Comparison of ENCODE assay signal across 37 cellular contexts in genomic region chr18:9421096-9421495, GRCh38.
"Had no signal": no experiment of that assay in that cellular context is flagged by ENCODE, and none has a peak within 500 bp of the region (broad histone marks: within the 10 kb centered on the region; RNA-seq: fewer than 3 reads in every experiment).

No MANE protein-coding gene starts in this region.

- H3K27me3 ChIP-seq: adrenal gland, body of pancreas, brain microvascular endothelial cell, breast epithelium had no signal

- H3K27me3 Mint-ChIP-seq: activated B cell treated with CpG ODN at 0.5 μM for 24 hours; activated CD4-positive, alpha-beta memory T cell treated with anti-CD3 and anti-CD28 coated beads for 36 hours; activated CD4-positive, alpha-beta T cell treated with anti-CD3 and anti-CD28 coated beads, Interleukin-2, amount 10 ng/mL, durations not matched to agents 24 days and 14 days; activated CD8-positive, alpha-beta T cell treated with anti-CD3 and anti-CD28 coated beads for 36 hours; activated naive CD8-positive, alpha-beta T cell treated with anti-CD3 and anti-CD28 coated beads for 36 hours; activated T-helper 17 cell treated with anti-CD3 and anti-CD28 coated beads, Interleukin-2, amount 50 U/mL, for 72 hours had no signal

- H3K4me1 Mint-ChIP-seq: activated CD4-positive, alpha-beta T cell treated with anti-CD3 and anti-CD28 coated beads, Interleukin-2, amount 10 ng/mL, durations not matched to agents 24 days and 14 days; activated naive CD8-positive, alpha-beta T cell treated with anti-CD3 and anti-CD28 coated beads for 36 hours; activated T-helper 17 cell treated with anti-CD3 and anti-CD28 coated beads, Interleukin-2, amount 50 U/mL, for 72 hours had no signal

- FAIRE-seq: astrocyte, TTC549 had no signal

- H3K4me3 ChIP-seq: adrenal gland, body of pancreas, breast epithelium had no signal

- H3K36me3 Mint-ChIP-seq: activated CD4-positive, alpha-beta memory T cell treated with anti-CD3 and anti-CD28 coated beads for 36 hours; activated naive CD4-positive, alpha-beta T cell treated with anti-CD3 and anti-CD28 coated beads, Interleukin-2, amount 50 U/mL, for 72 hours; activated naive CD8-positive, alpha-beta T cell treated with anti-CD3 and anti-CD28 coated beads for 36 hours had no signal

- H3K36me3 ChIP-seq: adrenal gland, brain microvascular endothelial cell, breast epithelium had no signal

- DNase-seq: activated B cell treated with CpG ODN at 0.5 μM for 24 hours; activated CD4-positive, alpha-beta memory T cell treated with anti-CD3 and anti-CD28 coated beads for 36 hours; activated CD4-positive, alpha-beta T cell treated with anti-CD3 and anti-CD28 coated beads for 4 hours; activated CD4-positive, alpha-beta T cell treated with anti-CD3 and anti-CD28 coated beads, Interleukin-2, amount 10 ng/mL, durations not matched to agents 24 days and 14 days; activated CD4-positive, alpha-beta T cell treated with anti-CD3 and anti-CD28 coated beads, Interleukin-2, amount 50 U/mL, for 1 hour; activated CD4-positive, alpha-beta T cell treated with anti-CD3 and anti-CD28 coated beads, Interleukin-2, amount 50 U/mL, for 4 hours; activated CD4-positive, CD25-positive, alpha-beta regulatory T cell treated with anti-CD3 and anti-CD28 coated beads, Interleukin-2, amount 50 U/mL, for 72 hours; activated CD8-positive, alpha-beta memory T cell treated with anti-CD3 and anti-CD28 coated beads, Interleukin-2, amount 50 U/mL, for 4 hours; activated CD8-positive, alpha-beta T cell treated with anti-CD3 and anti-CD28 coated beads for 36 hours; activated effector memory CD4-positive, alpha-beta T cell treated with anti-CD3 and anti-CD28 coated beads, Interleukin-2, amount 50 U/mL, for 16 hours; activated gamma-delta T cell treated with Interleukin-2 at 50 U/mL for 16 hours; activated naive CD4-positive, alpha-beta T cell; activated naive CD4-positive, alpha-beta T cell treated with anti-CD3 and anti-CD28 coated beads for 36 hours; activated naive CD4-positive, alpha-beta T cell treated with anti-CD3 and anti-CD28 coated beads, Interleukin-2, amount 50 U/mL, for 16 hours; activated naive CD8-positive, alpha-beta T cell treated with anti-CD3 and anti-CD28 coated beads for 36 hours; activated T-cell treated with anti-CD3 and anti-CD28 coated beads for 4 hours; activated T-cell treated with anti-CD3 and anti-CD28 coated beads, Interleukin-2, amount 50 U/mL, for 1 hour; activated T-cell treated with anti-CD3 and anti-CD28 coated beads, Interleukin-2, amount 50 U/mL, for 4 hours; activated T-cell treated with anti-CD3 and anti-CD28 coated beads, Interleukin-2, amount 50 U/mL, for 72 hours; adrenal gland; amniotic stem cell; aorta; body of pancreas; brain microvascular endothelial cell; central memory CD4-positive, alpha-beta T cell; T-helper 1 cell; T-helper 2 cell; T-helper 9 cell had no signal

- H3K9me3 ChIP-seq: adrenal gland, body of pancreas, breast epithelium had no signal

- H3K4me1 ChIP-seq: adrenal gland, body of pancreas had no signal

- H3K9me3 Mint-ChIP-seq: activated B cell treated with CpG ODN at 0.5 μM for 24 hours; activated CD4-positive, alpha-beta memory T cell treated with anti-CD3 and anti-CD28 coated beads for 36 hours; activated CD4-positive, alpha-beta T cell treated with anti-CD3 and anti-CD28 coated beads, Interleukin-2, amount 10 ng/mL, durations not matched to agents 24 days and 14 days; activated CD8-positive, alpha-beta T cell treated with anti-CD3 and anti-CD28 coated beads for 36 hours; activated naive CD4-positive, alpha-beta T cell treated with anti-CD3 and anti-CD28 coated beads for 36 hours; activated naive CD4-positive, alpha-beta T cell treated with anti-CD3 and anti-CD28 coated beads, Interleukin-2, amount 50 U/mL, for 72 hours; activated naive CD8-positive, alpha-beta T cell treated with anti-CD3 and anti-CD28 coated beads for 36 hours; activated T-cell treated with anti-CD3 and anti-CD28 coated beads, Interleukin-2, amount 50 U/mL, for 4 hours; activated T-cell treated with anti-CD3 and anti-CD28 coated beads, Interleukin-2, amount 50 U/mL, for 72 hours; activated T-helper 1 cell treated with anti-CD3 and anti-CD28 coated beads, Interleukin-12 subunit alpha, Interleukin-12 subunit beta, Interleukin-2, Interleukin-4 antibody, amounts not matched to agents 30 ng/mL and 10 ng/mL and 1 ng/mL, durations not matched to agents 14 hours and 24 hours and 36 hours; activated T-helper 17 cell treated with anti-CD3 and anti-CD28 coated beads, Interleukin-2, amount 50 U/mL, for 72 hours; T-helper 1 cell treated with Interleukin-12 subunit alpha and Interleukin-12 subunit beta and Interleukin-4 antibody, amounts not matched to agents 30 μg/mL and 1 μg/mL, for 36 hours; T-helper 2 cell treated with Interferon-gamma antibody and Interleukin-4, amounts not matched to agents 5 μg/mL and 100 μg/mL, for 36 hours had no signal

- H3K27ac Mint-ChIP-seq: activated B cell treated with CpG ODN at 0.5 μM for 24 hours; activated CD4-positive, alpha-beta memory T cell treated with anti-CD3 and anti-CD28 coated beads for 36 hours; activated CD4-positive, alpha-beta T cell treated with anti-CD3 and anti-CD28 coated beads, Interleukin-2, amount 10 ng/mL, durations not matched to agents 24 days and 14 days; activated CD8-positive, alpha-beta T cell treated with anti-CD3 and anti-CD28 coated beads for 36 hours; activated naive CD4-positive, alpha-beta T cell treated with anti-CD3 and anti-CD28 coated beads for 36 hours; activated naive CD4-positive, alpha-beta T cell treated with anti-CD3 and anti-CD28 coated beads, Interleukin-2, amount 50 U/mL, for 72 hours; activated naive CD8-positive, alpha-beta T cell treated with anti-CD3 and anti-CD28 coated beads for 36 hours; activated T-cell treated with anti-CD3 and anti-CD28 coated beads, Interleukin-2, amount 50 U/mL, for 72 hours; activated T-helper 1 cell treated with anti-CD3 and anti-CD28 coated beads, Interleukin-12 subunit alpha, Interleukin-12 subunit beta, Interleukin-2, Interleukin-4 antibody, amounts not matched to agents 30 ng/mL and 10 ng/mL and 1 ng/mL, durations not matched to agents 14 hours and 24 hours and 36 hours; activated T-helper 17 cell treated with anti-CD3 and anti-CD28 coated beads, Interleukin-2, amount 50 U/mL, for 72 hours; T-helper 1 cell treated with Interleukin-12 subunit alpha and Interleukin-12 subunit beta and Interleukin-4 antibody, amounts not matched to agents 30 μg/mL and 1 μg/mL, for 36 hours; T-helper 2 cell treated with Interferon-gamma antibody and Interleukin-4, amounts not matched to agents 5 μg/mL and 100 μg/mL, for 36 hours had no signal

- ATAC-seq: activated CD8-positive, alpha-beta T cell treated with anti-CD3 and anti-CD28 coated beads for 36 hours; activated naive CD4-positive, alpha-beta T cell treated with anti-CD3 and anti-CD28 coated beads, Interleukin-2, amount 50 U/mL, for 72 hours; activated T-cell treated with anti-CD3 and anti-CD28 coated beads, Interleukin-2, amount 50 U/mL, for 4 hours; activated T-cell treated with anti-CD3 and anti-CD28 coated beads, Interleukin-2, amount 50 U/mL, for 72 hours; activated T-helper 17 cell treated with anti-CD3 and anti-CD28 coated beads, Interleukin-2, amount 50 U/mL, for 72 hours; body of pancreas had no signal

- H3K4me3 Mint-ChIP-seq: activated B cell treated with CpG ODN at 0.5 μM for 24 hours; activated CD4-positive, alpha-beta memory T cell treated with anti-CD3 and anti-CD28 coated beads for 36 hours; activated CD4-positive, alpha-beta T cell treated with anti-CD3 and anti-CD28 coated beads, Interleukin-2, amount 10 ng/mL, durations not matched to agents 24 days and 14 days; activated CD8-positive, alpha-beta T cell treated with anti-CD3 and anti-CD28 coated beads for 36 hours; activated naive CD4-positive, alpha-beta T cell treated with anti-CD3 and anti-CD28 coated beads for 36 hours; activated naive CD8-positive, alpha-beta T cell treated with anti-CD3 and anti-CD28 coated beads for 36 hours; activated T-cell treated with anti-CD3 and anti-CD28 coated beads, Interleukin-2, amount 50 U/mL, for 4 hours; activated T-cell treated with anti-CD3 and anti-CD28 coated beads, Interleukin-2, amount 50 U/mL, for 72 hours; activated T-helper 1 cell treated with anti-CD3 and anti-CD28 coated beads, Interleukin-12 subunit alpha, Interleukin-12 subunit beta, Interleukin-2, Interleukin-4 antibody, amounts not matched to agents 30 ng/mL and 10 ng/mL and 1 ng/mL, durations not matched to agents 14 hours and 24 hours and 36 hours; activated T-helper 17 cell treated with anti-CD3 and anti-CD28 coated beads, Interleukin-2, amount 50 U/mL, for 72 hours; T-helper 1 cell treated with Interleukin-12 subunit alpha and Interleukin-12 subunit beta and Interleukin-4 antibody, amounts not matched to agents 30 μg/mL and 1 μg/mL, for 36 hours; T-helper 2 cell treated with Interferon-gamma antibody and Interleukin-4, amounts not matched to agents 5 μg/mL and 100 μg/mL, for 36 hours had no signal

- H3K27ac ChIP-seq: adrenal gland, body of pancreas, brain microvascular endothelial cell, breast epithelium, VCaP had no signal
